ENCODE assay signal across 8 cellular contexts in genomic region chr5:38556115-38556598, GRCh38. TPM values are rescaled to one million over a fixed set of nuclear protein-coding genes. Genes with fewer than 3 reads are reported as not detected.
DNase-seq lines count a peak whose midpoint lies in the region; ATAC-seq and TF ChIP-seq lines count a peak whose summit lies in the region.

No MANE protein-coding gene starts in this region.

- H3K4me3 Mint-ChIP-seq in CD8-positive, alpha-beta T cell = peak overlapping the region; percentile 82
- H3K4me3 Mint-ChIP-seq in activated naive CD8-positive, alpha-beta T cell treated with anti-CD3 and anti-CD28 coated beads for 36 hours = peak overlapping the region; percentile 60
- peak overlapping the region in 1 of 2 donors; percentile 65 for H3K4me3 Mint-ChIP-seq in stimulated activated naive CD8-positive, alpha-beta T cell treated with anti-CD3 and anti-CD28 coated beads, Interleukin-15, amount 100 ng/mL, for 72 hours

- ATAC-seq in CD8-positive, alpha-beta T cell = no peak
- ATAC-seq in HG03045 (IDR thresholded peaks at IDR 0.05; ENCODE audit: unreplicated experiment) (peak; percentile 10), GM18861 (IDR thresholded peaks at IDR 0.05; ENCODE audit: unreplicated experiment) (no peak), HG03571 (IDR thresholded peaks at IDR 0.05; ENCODE audit: unreplicated experiment) (no peak)
- ATAC-seq in stimulated activated naive CD8-positive, alpha-beta T cell treated with anti-CD3 and anti-CD28 coated beads, Interleukin-15, amount 100 ng/mL, for 72 hours = peak; percentile 78

- peaks cover 54% of the 10 kb centered on the region for H3K27me3 Mint-ChIP-seq in CD8-positive, alpha-beta T cell (ENCODE audit: low read depth)
- peaks cover 81% of the 10 kb centered on the region for H3K27me3 Mint-ChIP-seq in activated naive CD8-positive, alpha-beta T cell treated with anti-CD3 and anti-CD28 coated beads for 36 hours
- peaks cover 71% of the 10 kb centered on the region for H3K27me3 Mint-ChIP-seq in stimulated activated naive CD8-positive, alpha-beta T cell treated with anti-CD3 and anti-CD28 coated beads, Interleukin-15, amount 100 ng/mL, for 72 hours

- no peaks in the 10 kb centered on the region for H3K36me3 Mint-ChIP-seq in CD8-positive, alpha-beta T cell
- H3K36me3 Mint-ChIP-seq in activated naive CD8-positive, alpha-beta T cell treated with anti-CD3 and anti-CD28 coated beads for 36 hours = no peaks in the 10 kb centered on the region

- H3K9me3 ChIP-seq in CD8-positive, alpha-beta T cell (ENCODE audit: low read length) = no peaks in the 10 kb centered on the region
- no peaks in the 10 kb centered on the region for H3K9me3 ChIP-seq in iPS-15b (ENCODE audit: control insufficient read depth, insufficient read depth, low read length)

- peaks cover 7% of the 10 kb centered on the region for H3K4me1 ChIP-seq in CD8-positive, alpha-beta T cell (ENCODE audit: insufficient read depth, low read length)
- H3K4me1 ChIP-seq in iPS-15b (ENCODE audit: control insufficient read depth, insufficient read depth, low read length) = peaks cover 8% of the 10 kb centered on the region

- in situ Hi-C loops in ACHN (cut with HindIII; ENCODE audit: low pct_ligation_motif_present, low pct_unique_long_range_greater_than_20kb, low sequenced_read_pairs) = no loop called here

- CTCF ChIA-PET in CD8-positive, alpha-beta T cell (lab: Charles Lee) = no interaction called here

- H3K4me1 Mint-ChIP-seq in CD8-positive, alpha-beta T cell (ENCODE audit: low read depth) = peaks cover 15% of the 10 kb centered on the region
- H3K4me1 Mint-ChIP-seq in activated naive CD8-positive, alpha-beta T cell treated with anti-CD3 and anti-CD28 coated beads for 36 hours = peaks cover 11% of the 10 kb centered on the region
- peaks cover 13% of the 10 kb centered on the region for H3K4me1 Mint-ChIP-seq in stimulated activated naive CD8-positive, alpha-beta T cell treated with anti-CD3 and anti-CD28 coated beads, Interleukin-15, amount 100 ng/mL, for 72 hours

- H3K9me3 Mint-ChIP-seq in CD8-positive, alpha-beta T cell = no peaks in the 10 kb centered on the region
- no peaks in the 10 kb centered on the region for H3K9me3 Mint-ChIP-seq in activated naive CD8-positive, alpha-beta T cell treated with anti-CD3 and anti-CD28 coated beads for 36 hours
- no peaks in the 10 kb centered on the region for H3K9me3 Mint-ChIP-seq in stimulated activated naive CD8-positive, alpha-beta T cell treated with anti-CD3 and anti-CD28 coated beads, Interleukin-15, amount 100 ng/mL, for 72 hours

- intact Hi-C loops in CD8-positive, alpha-beta T cell (cut with DNase I, micrococcal nuclease) = no loop called here

- DNase-seq in CD8-positive, alpha-beta T cell = no peak
- DNase-seq in activated naive CD8-positive, alpha-beta T cell treated with anti-CD3 and anti-CD28 coated beads for 36 hours = no peak
- DNase-seq in stimulated activated naive CD8-positive, alpha-beta T cell treated with anti-CD3 and anti-CD28 coated beads, Interleukin-15, amount 100 ng/mL, for 72 hours = peak; percentile 21 to 26
- no peak for DNase-seq in ACHN

- peaks cover 15% of the 10 kb centered on the region for H3K27me3 ChIP-seq in CD8-positive, alpha-beta T cell (ENCODE audit: insufficient read depth, low read length)
- peaks cover 9% of the 10 kb centered on the region for H3K27me3 ChIP-seq in iPS-15b (ENCODE audit: control insufficient read depth, insufficient read depth, low read length)

- TF ChIP-seq CTCF in CD8-positive, alpha-beta T cell (IDR thresholded peaks at IDR 0.05) = no peak

- no peak overlapping the region for H3K27ac Mint-ChIP-seq in CD8-positive, alpha-beta T cell
- no peak overlapping the region for H3K27ac Mint-ChIP-seq in activated naive CD8-positive, alpha-beta T cell treated with anti-CD3 and anti-CD28 coated beads for 36 hours
- no peak overlapping the region for H3K27ac Mint-ChIP-seq in stimulated activated naive CD8-positive, alpha-beta T cell treated with anti-CD3 and anti-CD28 coated beads, Interleukin-15, amount 100 ng/mL, for 72 hours

- H3K27ac ChIP-seq in CD8-positive, alpha-beta T cell (ENCODE audit: low read depth, low read length) = no peak overlapping the region

- H3K9ac ChIP-seq in iPS-15b (ENCODE audit: low read depth, low read length) = no peak overlapping the region

- no peaks in the 10 kb centered on the region for H3K36me3 ChIP-seq in CD8-positive, alpha-beta T cell (ENCODE audit: insufficient read depth, low read length)
- no peaks in the 10 kb centered on the region for H3K36me3 ChIP-seq in iPS-15b (ENCODE audit: control insufficient read depth, insufficient read depth, low read length)

- no peak overlapping the region for H3K4me3 ChIP-seq in CD8-positive, alpha-beta T cell (ENCODE audit: low read depth, low read length)
- H3K4me3 ChIP-seq in iPS-15b (ENCODE audit: low read depth, low read length) = peak overlapping the region; percentile 62

- POLR2A ChIA-PET in CD8-positive, alpha-beta T cell (lab: Charles Lee) = no interaction called here

RNA-seq across cellular contexts. Expression of gene LIFR, which starts 0.3 kb away (rescaled TPM):
- not detected for total RNA-seq in CD8-positive, alpha-beta T cell
- not detected for total RNA-seq in activated naive CD8-positive, alpha-beta T cell treated with anti-CD3 and anti-CD28 coated beads for 36 hours

Comparison
In these comparisons a context has a peak if more than half of its experiments do, and no peak if none do; other contexts are left out.
1. ATAC-seq: peak in HG03045 (single experiment) and stimulated activated naive CD8-positive, alpha-beta T cell treated with anti-CD3 and anti-CD28 coated beads, Interleukin-15, amount 100 ng/mL, for 72 hours (single experiment); none in CD8-positive, alpha-beta T cell (single experiment), GM18861 (single experiment) and HG03571 (single experiment).
2. DNase-seq: peak in stimulated activated naive CD8-positive, alpha-beta T cell treated with anti-CD3 and anti-CD28 coated beads, Interleukin-15, amount 100 ng/mL, for 72 hours (2 of 2); none in CD8-positive, alpha-beta T cell (0 of 7), activated naive CD8-positive, alpha-beta T cell treated with anti-CD3 and anti-CD28 coated beads for 36 hours (single experiment) and ACHN (single experiment).